Comparison of ENCODE assay signal across 13 cellular contexts in genomic region chr15:50256188-50257041, GRCh38. TPM values are rescaled to one million over a fixed set of nuclear protein-coding genes. Genes with fewer than 3 reads are reported as not detected.
DNase-seq lines count a peak whose midpoint lies in the region; ATAC-seq and TF ChIP-seq lines count a peak whose summit lies in the region.
"Had no signal": no experiment of that assay in that cellular context is flagged by ENCODE, and none has a peak within 500 bp of the region (broad histone marks: within the 10 kb centered on the region; RNA-seq: fewer than 3 reads in every experiment).

No MANE protein-coding gene starts in this region.

- no peaks in the 10 kb centered on the region for H4K20me1 ChIP-seq in mammary epithelial cell (ENCODE audit: insufficient read depth, low read length)
- no peaks in the 10 kb centered on the region for H4K20me1 ChIP-seq in osteoblast (ENCODE audit: insufficient read depth, low read length)

- H3K27ac ChIP-seq in mammary epithelial cell (ENCODE audit: insufficient read depth, low read depth, low read length) (no peak overlapping the region), osteoblast (ENCODE audit: low read depth, low read length) (no peak overlapping the region)
- H3K27ac ChIP-seq: colonic mucosa had no signal

- H3K9me3 Mint-ChIP-seq in activated T-cell treated with anti-CD3 and anti-CD28 coated beads, Interleukin-2, amount 50 U/mL, for 4 hours = no peaks in the 10 kb centered on the region
- H3K9me3 Mint-ChIP-seq: GM23338, mesothelial cell of epicardium had no signal

- 69% methylated on average over 5 of the region's 5 CpGs for WGBS in mammary epithelial cell (ENCODE audit: low coverage, missing lambda C conversion rate)

- H3K79me2 ChIP-seq in mammary epithelial cell (ENCODE audit: insufficient read depth, low read length) = no peaks in the 10 kb centered on the region
- H3K79me2 ChIP-seq in osteoblast (ENCODE audit: insufficient read depth, low read length) = no peaks in the 10 kb centered on the region

- H3K9me3 ChIP-seq in mammary epithelial cell (replicated peaks; ENCODE audit: insufficient read depth, low read length) (no peaks in the 10 kb centered on the region), osteoblast (ENCODE audit: low read depth, low read length) (no peaks in the 10 kb centered on the region)
- H3K9me3 ChIP-seq: colonic mucosa had no signal

- intact Hi-C loops in mammary epithelial cell (cut with micrococcal nuclease) = no loop called here

- peak; percentile 53 for DNase-seq in SIG-M5 treated with dmso at 0.1 percent for 504 hours (lab: John Stamatoyannopoulos, UW; ENCODE audit: unreplicated experiment)
- no peak for DNase-seq in SIG-M5 (lab: John Stamatoyannopoulos, UW)
- DNase-seq in NCI-H2171 (lab: John Stamatoyannopoulos, UW) = peak; percentile 31
- peak; percentile 60 for DNase-seq in mammary epithelial cell
- DNase-seq in osteoblast (ENCODE audit: insufficient read length, low spot score, missing footprints) = peak; percentile 45
- DNase-seq in cerebellum (ENCODE audit: low spot score) = no peak
- DNase-seq in activated T-cell treated with anti-CD3 and anti-CD28 coated beads, Interleukin-2, amount 50 U/mL, for 4 hours = no peak
- DNase-seq: activated T-cell treated with anti-CD3 and anti-CD28 coated beads, Interleukin-2, amount 50 U/mL, for 72 hours; colonic mucosa had no signal

- CTCF ChIA-PET in mammary epithelial cell (lab: Charles Lee; ENCODE audit: low non-redundant PET) = no interaction called here

- H3K9ac ChIP-seq in mammary epithelial cell (ENCODE audit: insufficient read depth, low read length) = no peak overlapping the region

- H3K4me3 Mint-ChIP-seq in activated T-cell treated with anti-CD3 and anti-CD28 coated beads, Interleukin-2, amount 50 U/mL, for 4 hours = no peak overlapping the region
- H3K4me3 Mint-ChIP-seq: activated T-cell treated with anti-CD3 and anti-CD28 coated beads, Interleukin-2, amount 50 U/mL, for 72 hours; GM23338; mesothelial cell of epicardium had no signal

- peaks cover 2% of the 10 kb centered on the region for H3K27me3 Mint-ChIP-seq in activated T-cell treated with anti-CD3 and anti-CD28 coated beads, Interleukin-2, amount 50 U/mL, for 4 hours (ENCODE audit: low read depth)

- H3K36me3 ChIP-seq in mammary epithelial cell (ENCODE audit: insufficient read depth, low read length) (no peaks in the 10 kb centered on the region), osteoblast (ENCODE audit: insufficient read depth, low read length) (no peaks in the 10 kb centered on the region)
- H3K36me3 ChIP-seq: colonic mucosa had no signal

- H3K4me2 ChIP-seq in mammary epithelial cell (ENCODE audit: insufficient read depth, low read depth, low read length) = no peak overlapping the region
- no peak overlapping the region for H3K4me2 ChIP-seq in osteoblast (ENCODE audit: insufficient read depth, low read length)
- H3K4me2 ChIP-seq: GM23338 had no signal

- ATAC-seq in HG02885 (IDR thresholded peaks at IDR 0.05; ENCODE audit: poor library complexity, unreplicated experiment) = no peak
- no peak for ATAC-seq in activated T-cell treated with anti-CD3 and anti-CD28 coated beads, Interleukin-2, amount 50 U/mL, for 4 hours
- ATAC-seq: activated T-cell treated with anti-CD3 and anti-CD28 coated beads, Interleukin-2, amount 50 U/mL, for 72 hours; GM23338; sciatic nerve had no signal

- BruUV-seq in mammary epithelial cell (replicated peaks; lab: Mats Ljungman, UMichigan) = no TSS peak

- TF ChIP-seq CTCF in mammary epithelial cell (conservative IDR thresholded peaks at IDR 0.05 in 1 of 2, IDR thresholded peaks at IDR 0.05 in 1 of 2; ENCODE audit: extremely low read depth in 1 of 2, insufficient read depth in 1 of 2, low read depth in 1 of 2, low read length in 2 of 2) (no peak), osteoblast (IDR thresholded peaks at IDR 0.05; ENCODE audit: extremely low read depth, low read depth, low read length) (no peak)

- H3K27me3 ChIP-seq in mammary epithelial cell (ENCODE audit: insufficient read depth, low read length) (no peaks in the 10 kb centered on the region), osteoblast (ENCODE audit: insufficient read depth, low read length) (peaks cover 29% of the 10 kb centered on the region)
- H3K27me3 ChIP-seq: colonic mucosa had no signal

- in situ Hi-C loops in mammary epithelial cell (cut with MboI; ENCODE audit: low sequenced_read_pairs in 2 of 2) = no loop called here

- dilution Hi-C loops in mammary epithelial cell (cut with HindIII; ENCODE audit: low sequenced_read_pairs) = no loop called here

- no peak overlapping the region for H3K4me3 ChIP-seq in mammary epithelial cell (replicated peaks in 1 of 3; ENCODE audit: insufficient read depth in 1 of 3, low read depth in 2 of 3, low read length in 3 of 3)
- no peak overlapping the region for H3K4me3 ChIP-seq in osteoblast (ENCODE audit: insufficient read depth, low read length)
- H3K4me3 ChIP-seq: colonic mucosa, GM23338 had no signal

- peaks cover 29% of the 10 kb centered on the region for H3K4me1 Mint-ChIP-seq in activated T-cell treated with anti-CD3 and anti-CD28 coated beads, Interleukin-2, amount 50 U/mL, for 4 hours (ENCODE audit: low read depth)
- H3K4me1 Mint-ChIP-seq: GM23338, mesothelial cell of epicardium had no signal

- no peak overlapping the region for H2AFZ ChIP-seq in mammary epithelial cell (ENCODE audit: low read depth, low read length)
- no peak overlapping the region for H2AFZ ChIP-seq in osteoblast (ENCODE audit: low read length)
- H2AFZ ChIP-seq: GM23338 had no signal

- H3K4me1 ChIP-seq in mammary epithelial cell (ENCODE audit: insufficient read depth, low read length) (peaks cover 7% of the 10 kb centered on the region), osteoblast (ENCODE audit: insufficient read depth, low read length) (peaks cover 3% of the 10 kb centered on the region)
- H3K4me1 ChIP-seq: colonic mucosa had no signal

- no peaks in the 10 kb centered on the region for H3K36me3 Mint-ChIP-seq in activated T-cell treated with anti-CD3 and anti-CD28 coated beads, Interleukin-2, amount 50 U/mL, for 4 hours (ENCODE audit: insufficient read depth)
- H3K36me3 Mint-ChIP-seq: mesothelial cell of epicardium had no signal

RNA-seq across cellular contexts. Expression of gene HDC, which starts 9.1 kb away (rescaled TPM):
- total RNA-seq in mammary epithelial cell = not detected
- not detected for polyA plus RNA-seq in mammary epithelial cell
- polyA minus RNA-seq in mammary epithelial cell = not detected
- total RNA-seq in osteoblast = not detected in 2 replicates
- total RNA-seq in cerebellum = 1.2 TPM
- total RNA-seq in activated T-cell treated with anti-CD3 and anti-CD28 coated beads, Interleukin-2, amount 50 U/mL, for 4 hours = 1 to 10 TPM in 1 of 3 donors, under 1 TPM in 2; 0.29 to 1.5 (median 0.71) TPM
- total RNA-seq: GM23338, mesothelial cell of epicardium had no signal
- polyA plus RNA-seq: GM23338 had no signal

Comparison
In these comparisons a context has a peak if more than half of its experiments do, and no peak if none do; other contexts are left out.
1. DNase-seq: peak in SIG-M5 treated with dmso at 0.1 percent for 504 hours (single experiment), NCI-H2171 (single experiment), mammary epithelial cell (single experiment) and osteoblast (single experiment); none in SIG-M5 (single experiment), cerebellum (single experiment) and activated T-cell treated with anti-CD3 and anti-CD28 coated beads, Interleukin-2, amount 50 U/mL, for 4 hours (single experiment).